In genomic region chr10:84548869-84549268, GRCh38 we compare ENCODE assay signal across 11 cellular contexts.
A peak's percentile ranks its signal among the peaks of the same experiment; 100 is the strongest.
DNase-seq lines count a peak whose midpoint lies in the region; ATAC-seq and TF ChIP-seq lines count a peak whose summit lies in the region.
"Had no signal": no experiment of that assay in that cellular context is flagged by ENCODE, and none has a peak within 500 bp of the region (broad histone marks: within the 10 kb centered on the region; RNA-seq: fewer than 3 reads in every experiment).

No MANE protein-coding gene starts in this region.

- H3K4me1 ChIP-seq in naive thymus-derived CD4-positive, alpha-beta T cell (ENCODE audit: control insufficient read depth in 2 of 2, insufficient read depth in 2 of 2, low read length in 2 of 2): no peaks in the 10 kb centered on the region

- no peaks in the 10 kb centered on the region for H3K9me3 Mint-ChIP-seq in HFFc6
- no peaks in the 10 kb centered on the region for H3K9me3 Mint-ChIP-seq in naive thymus-derived CD4-positive, alpha-beta T cell
- H3K9me3 Mint-ChIP-seq in activated T-helper 2 cell treated with anti-CD3 and anti-CD28 coated beads, Interferon-gamma antibody, Interleukin-2, Interleukin-4, amounts not matched to agents 10 μg/mL and 5 μg/mL and 100 μg/mL, durations not matched to agents 14 hours and 24 hours and 36 hours: no peaks in the 10 kb centered on the region
- H3K9me3 Mint-ChIP-seq: central memory CD8-positive, alpha-beta T cell; T-cell had no signal

- DNase-seq in NCI-H146 (lab: John Stamatoyannopoulos, UW) (peak; percentile 30), NCI-H146 treated with DMSO at 0.1 percent for 48 hours (lab: John Stamatoyannopoulos, UW; ENCODE audit: unreplicated experiment) (no peak), HFFc6 (no peak), brain microvascular endothelial cell (no peak), NCI-H2196 (lab: John Stamatoyannopoulos, UW; ENCODE audit: unreplicated experiment) (no peak)
- no peak for DNase-seq in naive thymus-derived CD4-positive, alpha-beta T cell
- no peak for DNase-seq in activated T-helper 2 cell treated with anti-CD3 and anti-CD28 coated beads, Interferon-gamma antibody, Interleukin-2, Interleukin-4, amounts not matched to agents 10 μg/mL and 5 μg/mL and 100 μg/mL, durations not matched to agents 14 hours and 24 hours and 36 hours (ENCODE audit: low spot score)
- DNase-seq: NCI-H524 treated with DMSO at 0.1 percent for 48 hours, T-cell had no signal

- peak; percentile 22 for ATAC-seq in naive thymus-derived CD4-positive, alpha-beta T cell
- no peak for ATAC-seq in GM18858 (IDR thresholded peaks at IDR 0.05; ENCODE audit: unreplicated experiment)

- no peak overlapping the region for H3K27ac ChIP-seq in brain microvascular endothelial cell
- no peak overlapping the region for H3K27ac ChIP-seq in naive thymus-derived CD4-positive, alpha-beta T cell (ENCODE audit: low read depth, low read length)

- no peak overlapping the region for H3K4me3 ChIP-seq in brain microvascular endothelial cell (ENCODE audit: low read depth, low read length)
- no peak overlapping the region for H3K4me3 ChIP-seq in naive thymus-derived CD4-positive, alpha-beta T cell (ENCODE audit: low read length)

- no peaks in the 10 kb centered on the region for H3K36me3 Mint-ChIP-seq in HFFc6 (ENCODE audit: low read depth)
- H3K36me3 Mint-ChIP-seq in naive thymus-derived CD4-positive, alpha-beta T cell: no peaks in the 10 kb centered on the region
- no peaks in the 10 kb centered on the region for H3K36me3 Mint-ChIP-seq in activated T-helper 2 cell treated with anti-CD3 and anti-CD28 coated beads, Interferon-gamma antibody, Interleukin-2, Interleukin-4, amounts not matched to agents 10 μg/mL and 5 μg/mL and 100 μg/mL, durations not matched to agents 14 hours and 24 hours and 36 hours (ENCODE audit: low read depth)
- H3K36me3 Mint-ChIP-seq: T-cell had no signal

- peaks cover 19% of the 10 kb centered on the region for H3K27me3 Mint-ChIP-seq in HFFc6 (ENCODE audit: insufficient read depth)
- H3K27me3 Mint-ChIP-seq in naive thymus-derived CD4-positive, alpha-beta T cell: peaks cover 4 to 26% (median 25%) of the 10 kb centered on the region in 5 donors
- H3K27me3 Mint-ChIP-seq in activated T-helper 2 cell treated with anti-CD3 and anti-CD28 coated beads, Interferon-gamma antibody, Interleukin-2, Interleukin-4, amounts not matched to agents 10 μg/mL and 5 μg/mL and 100 μg/mL, durations not matched to agents 14 hours and 24 hours and 36 hours (ENCODE audit: low read depth): peaks cover 10% of the 10 kb centered on the region

- peak; percentile 56; the same call in 1 of the 2 replicates for TF ChIP-seq CTCF in HFFc6 (IDR thresholded peaks at IDR 0.05)
- peak; percentile 50 for TF ChIP-seq CTCF in brain microvascular endothelial cell (IDR thresholded peaks at IDR 0.05; ENCODE audit: low read depth, low read length, missing control alignments)

- H3K9me3 ChIP-seq in naive thymus-derived CD4-positive, alpha-beta T cell (ENCODE audit: control insufficient read depth in 2 of 3, low read length in 3 of 3): no peaks in the 10 kb centered on the region

- no peaks in the 10 kb centered on the region for H3K27me3 ChIP-seq in brain microvascular endothelial cell (replicated peaks)
- H3K27me3 ChIP-seq in naive thymus-derived CD4-positive, alpha-beta T cell (ENCODE audit: control insufficient read depth in 2 of 2, insufficient read depth in 2 of 2, low read length in 2 of 2): no peaks in the 10 kb centered on the region

- intact Hi-C loops in naive thymus-derived CD4-positive, alpha-beta T cell (cut with micrococcal nuclease): no loop called here
- intact Hi-C loops in activated T-helper 2 cell treated with anti-CD3 and anti-CD28 coated beads, Interferon-gamma antibody, Interleukin-2, Interleukin-4, amounts not matched to agents 10 μg/mL and 5 μg/mL and 100 μg/mL, durations not matched to agents 14 hours and 24 hours and 36 hours (cut with micrococcal nuclease): loop anchor here (10.0 kb wide), 1 partner anchor 1826 kb away; no protein-coding TSS in a partner anchor

- in situ Hi-C loops in brain microvascular endothelial cell (cut with HindIII; ENCODE audit: low pct_ligation_motif_present, low sequenced_read_pairs): loop anchor here (25.0 kb wide), 1 partner anchor 287 kb away; no protein-coding TSS in a partner anchor

- peaks cover 7% of the 10 kb centered on the region for H3K4me1 Mint-ChIP-seq in HFFc6 (ENCODE audit: low read depth)
- peaks cover 0 to 2% (median 0%) of the 10 kb centered on the region in 7 donors for H3K4me1 Mint-ChIP-seq in naive thymus-derived CD4-positive, alpha-beta T cell
- H3K4me1 Mint-ChIP-seq in activated T-helper 2 cell treated with anti-CD3 and anti-CD28 coated beads, Interferon-gamma antibody, Interleukin-2, Interleukin-4, amounts not matched to agents 10 μg/mL and 5 μg/mL and 100 μg/mL, durations not matched to agents 14 hours and 24 hours and 36 hours (ENCODE audit: low read depth): no peaks in the 10 kb centered on the region
- H3K4me1 Mint-ChIP-seq: central memory CD8-positive, alpha-beta T cell; T-cell had no signal

- H3K4me3 Mint-ChIP-seq in HFFc6: no peak overlapping the region
- no peak overlapping the region for H3K4me3 Mint-ChIP-seq in naive thymus-derived CD4-positive, alpha-beta T cell
- H3K4me3 Mint-ChIP-seq in activated T-helper 2 cell treated with anti-CD3 and anti-CD28 coated beads, Interferon-gamma antibody, Interleukin-2, Interleukin-4, amounts not matched to agents 10 μg/mL and 5 μg/mL and 100 μg/mL, durations not matched to agents 14 hours and 24 hours and 36 hours (ENCODE audit: low read depth): no peak overlapping the region
- H3K4me3 Mint-ChIP-seq: central memory CD8-positive, alpha-beta T cell; T-cell had no signal

- CTCF ChIA-PET in naive thymus-derived CD4-positive, alpha-beta T cell (lab: Charles Lee): interaction anchor here (0.6 to 2.8 kb wide), 2 partner anchors 8 to 11 kb away, joined by 3 to 13 read pairs; no protein-coding TSS in a partner anchor

- POLR2A ChIA-PET in naive thymus-derived CD4-positive, alpha-beta T cell (lab: Charles Lee): no interaction called here

- no peak overlapping the region for H3K27ac Mint-ChIP-seq in HFFc6
- H3K27ac Mint-ChIP-seq in naive thymus-derived CD4-positive, alpha-beta T cell: no peak overlapping the region
- H3K27ac Mint-ChIP-seq in activated T-helper 2 cell treated with anti-CD3 and anti-CD28 coated beads, Interferon-gamma antibody, Interleukin-2, Interleukin-4, amounts not matched to agents 10 μg/mL and 5 μg/mL and 100 μg/mL, durations not matched to agents 14 hours and 24 hours and 36 hours: no peak overlapping the region
- H3K27ac Mint-ChIP-seq: T-cell had no signal

- no peaks in the 10 kb centered on the region for H3K36me3 ChIP-seq in brain microvascular endothelial cell (replicated peaks)
- H3K36me3 ChIP-seq in naive thymus-derived CD4-positive, alpha-beta T cell (ENCODE audit: control insufficient read depth in 2 of 3, insufficient read depth in 3 of 3, low read length in 3 of 3): no peaks in the 10 kb centered on the region
